Comparison of ENCODE assay signal across 8 cellular contexts in the genomic region with DNA sequence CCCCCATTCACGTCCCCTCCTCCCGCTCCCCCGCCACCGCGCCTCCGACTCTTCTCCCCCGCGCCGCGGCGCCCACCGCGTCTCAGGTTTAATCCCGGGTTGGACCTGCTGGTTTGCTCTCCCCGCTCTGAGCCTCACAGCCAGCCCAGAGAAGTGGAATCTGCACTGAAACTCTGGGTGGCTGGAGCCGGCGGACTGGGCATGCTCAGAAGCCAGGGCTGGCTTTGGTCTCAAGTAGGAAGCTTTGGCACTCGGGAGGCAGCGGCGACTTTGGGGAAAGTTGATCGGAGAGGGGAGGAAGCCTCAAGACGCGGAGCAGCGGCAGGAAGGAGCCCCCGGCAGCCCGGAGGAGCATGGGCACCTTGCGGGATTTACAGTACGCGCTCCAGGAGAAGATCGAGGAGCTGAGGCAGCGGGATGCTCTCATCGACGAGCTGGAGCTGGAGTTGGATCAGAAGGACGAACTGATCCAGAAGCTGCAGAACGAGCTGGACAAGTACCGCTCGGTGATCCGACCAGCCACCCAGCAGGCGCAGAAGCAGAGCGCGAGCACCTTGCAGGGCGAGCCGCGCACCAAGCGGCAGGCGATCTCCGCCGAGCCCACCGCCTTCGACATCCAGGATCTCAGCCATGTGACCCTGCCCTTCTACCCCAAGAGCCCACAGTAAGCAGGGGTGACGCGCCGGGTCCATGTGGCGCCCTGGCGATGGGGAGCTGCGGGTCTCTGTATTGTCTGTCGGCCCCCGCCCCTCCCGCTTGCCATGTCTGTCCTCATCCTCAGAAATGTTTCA. TPM values are rescaled to one million over a fixed set of nuclear protein-coding genes. Genes with fewer than 3 reads are reported as not detected.
DNase-seq lines count a peak whose midpoint lies in the region; ATAC-seq, FAIRE-seq and TF ChIP-seq lines count a peak whose summit lies in the region.

Gene PRKG1, plus strand, starts transcription at position 250 of the 791 bp plus-strand sequence.

- H2AFZ ChIP-seq in K562 (ENCODE audit: low read depth, low read length) (no peak within 1 kb of the TSS), hepatocyte (peak within 1 kb of the TSS; percentile 88)

- H3K4me1 ChIP-seq in K562 (replicated peaks in 1 of 2; ENCODE audit: control insufficient read depth in 2 of 2, insufficient read depth in 2 of 2, low read length in 2 of 2) (0 out of 5 replicates have a peak, but pooled peaks cover 0 to 3% of the 10 kb centered on the region in 2 experiments), hepatocyte (ENCODE audit: insufficient read depth) (no peaks in the 10 kb centered on the region)

- H3K36me3 Mint-ChIP-seq in activated CD4-positive, alpha-beta T cell treated with anti-CD3 and anti-CD28 coated beads, Interleukin-2, amount 10 ng/mL, durations not matched to agents 7 days and 5 days (ENCODE audit: low read depth): no peaks in the 10 kb centered on the region

- H3K36me3 ChIP-seq in K562 (ENCODE audit: control insufficient read depth, insufficient read depth, low read length) (no peaks in the 10 kb centered on the region), hepatocyte (replicated peaks; ENCODE audit: insufficient read depth, low read depth) (no peaks in the 10 kb centered on the region)

- no peaks in the 10 kb centered on the region for H3K9me2 ChIP-seq in hepatocyte (replicated peaks; ENCODE audit: insufficient read depth)

- peaks cover 50% of the 10 kb centered on the region for H3K27me3 Mint-ChIP-seq in activated CD4-positive, alpha-beta T cell treated with anti-CD3 and anti-CD28 coated beads, Interleukin-2, amount 10 ng/mL, durations not matched to agents 7 days and 5 days

- peak within 1 kb of the TSS; percentile 63 for H3K4me3 Mint-ChIP-seq in activated CD4-positive, alpha-beta T cell treated with anti-CD3 and anti-CD28 coated beads, Interleukin-2, amount 10 ng/mL, durations not matched to agents 7 days and 5 days

- TF ChIP-seq EP300 in K562 (IDR thresholded peaks at IDR 0.05; ENCODE audit: low read length): no peak

- no TSS peak for BruUV-seq in K562 (replicated peaks; lab: Mats Ljungman, UMichigan)

- H3K27me3 ChIP-seq in K562 (ENCODE audit: control insufficient read depth in 2 of 2, insufficient read depth in 2 of 2, low read length in 2 of 2): peaks cover 0 to 10% of the 10 kb centered on the region in 2 experiments; a peak in 2 of 5 replicates
- peaks cover 29% of the 10 kb centered on the region for H3K27me3 ChIP-seq in hepatocyte

- POLR2A ChIA-PET in activated CD4-positive, alpha-beta T cell treated with anti-CD3 and anti-CD28 coated beads, Interleukin-2, amount 10 ng/mL, durations not matched to agents 7 days and 5 days (lab: Charles Lee): no interaction called here
- POLR2A ChIA-PET in K562 (lab: Yijun Ruan, JAX): no interaction called here

- FAIRE-seq in K562 (lab: Jason Lieb, UNC): no peak

- no peak for TF ChIP-seq RAD21 in K562 (CRISPR knock-in tag; conservative IDR thresholded peaks at IDR 0.05 in 1 of 2, IDR thresholded peaks at IDR 0.05 in 1 of 2)

- no peak for TF ChIP-seq POLR2A in K562 (conservative IDR thresholded peaks at IDR 0.05)

- H3K4me2 ChIP-seq in K562 (ENCODE audit: insufficient read depth, low read length) (no peak within 1 kb of the TSS), hepatocyte (peak within 1 kb of the TSS; percentile 87)

- TF ChIP-seq CTCF in K562 (IDR thresholded peaks at IDR 0.05 in 2 of 3, conservative IDR thresholded peaks at IDR 0.05 in 1 of 3; ENCODE audit: insufficient read depth in 2 of 3, low read depth in 1 of 3, low read length in 3 of 3) (no peak), hepatocyte (IDR thresholded peaks at IDR 0.05; ENCODE audit: poor library complexity) (peak; percentile 6)

- CTCF ChIA-PET in activated CD4-positive, alpha-beta T cell treated with anti-CD3 and anti-CD28 coated beads, Interleukin-2, amount 10 ng/mL, durations not matched to agents 7 days and 5 days (lab: Charles Lee): interaction anchor here (1.1 kb wide), 1 partner anchor 12 kb away, joined by 4 read pairs; no protein-coding TSS in a partner anchor
- CTCF ChIA-PET in K562 (lab: Yijun Ruan, JAX; ENCODE audit: low intra/inter-chr PET ratio): no interaction called here

- H3K4me1 Mint-ChIP-seq in activated CD4-positive, alpha-beta T cell treated with anti-CD3 and anti-CD28 coated beads, Interleukin-2, amount 10 ng/mL, durations not matched to agents 7 days and 5 days: peaks cover 5% of the 10 kb centered on the region

- H3K9me1 ChIP-seq in K562 (ENCODE audit: control insufficient read depth, insufficient read depth, low read length): no peaks in the 10 kb centered on the region

- in situ Hi-C loops in K562 (cut with MboI): no loop called here

- intact Hi-C loops in K562 (cut with micrococcal nuclease) (no loop called here), posterior cingulate gyrus (cut with DNase I) (loop anchor here (5.0 kb wide), 1 partner anchor 348 kb away; no protein-coding TSS in a partner anchor)

- WGBS in K562 (ENCODE audit: insufficient coverage, low coverage, missing lambda C conversion rate): 2% methylated on average over 53 of the region's 59 CpGs
- under 1% methylated on average over 37 of the region's 59 CpGs for WGBS in hepatocyte (ENCODE audit: low lambda C conversion rate, missing lambda C conversion rate)

- H3K9me3 Mint-ChIP-seq in activated CD4-positive, alpha-beta T cell treated with anti-CD3 and anti-CD28 coated beads, Interleukin-2, amount 10 ng/mL, durations not matched to agents 7 days and 5 days: no peaks in the 10 kb centered on the region

- ATAC-seq in K562: peak; percentile 25; the same call in 1 of the 3 replicates

- no peak within 1 kb of the TSS for H3K9ac ChIP-seq in K562 (ENCODE audit: insufficient read depth in 1 of 2, low read depth in 2 of 2, low read length in 2 of 2)

- H3K79me2 ChIP-seq in K562 (ENCODE audit: control insufficient read depth, insufficient read depth, low read length) (no peaks in the 10 kb centered on the region), hepatocyte (no peaks in the 10 kb centered on the region)

- no peak for DNase-seq in activated CD4-positive, alpha-beta T cell treated with anti-CD3 and anti-CD28 coated beads, Interleukin-2, amount 10 ng/mL, durations not matched to agents 7 days and 5 days
- DNase-seq in activated CD4-positive, alpha-beta T cell treated with anti-CD3 and anti-CD28 coated beads for 1 hour: no peak
- DNase-seq in NCI-H446 treated with DMSO at 0.1 percent for 48 hours (lab: John Stamatoyannopoulos, UW) (peak; percentile 42), K562 (ENCODE audit: extremely low read depth in 1 of 4, low spot score in 3 of 4) (no peak), hepatocyte (ENCODE audit: low spot score) (peak; percentile 77), posterior cingulate gyrus (peak; percentile 45 to 95 (median 73)), SIG-M5 treated with dmso at 0.1 percent for 504 hours (lab: John Stamatoyannopoulos, UW; ENCODE audit: unreplicated experiment) (no peak), NCI-H1436 (lab: John Stamatoyannopoulos, UW) (no peak)

- H3K27ac Mint-ChIP-seq in activated CD4-positive, alpha-beta T cell treated with anti-CD3 and anti-CD28 coated beads, Interleukin-2, amount 10 ng/mL, durations not matched to agents 7 days and 5 days: no peak within 1 kb of the TSS

- H3K27ac ChIP-seq in K562 (ENCODE audit: extremely low read depth, low read depth, low read length) (no peak within 1 kb of the TSS), hepatocyte (peak within 1 kb of the TSS; percentile 67)

- H3K9me3 ChIP-seq in K562 (replicated peaks; ENCODE audit: control insufficient read depth, insufficient read depth, low read depth, low read length) (no peaks in the 10 kb centered on the region), hepatocyte (ENCODE audit: low read depth) (no peaks in the 10 kb centered on the region)

- H3K4me3 ChIP-seq in K562 (no peak within 1 kb of the TSS), hepatocyte (peak within 1 kb of the TSS; percentile 54)

- H4K20me1 ChIP-seq in K562 (replicated peaks; ENCODE audit: control insufficient read depth, insufficient read depth, low read length) (no peaks in the 10 kb centered on the region), hepatocyte (ENCODE audit: insufficient read depth, poor library complexity, severe bottlenecking) (no peaks in the 10 kb centered on the region)

TF ChIP-seq in K562, 482 proteins besides CTCF, POLR2A, EP300 and RAD21 (continues in another document):
- TF ChIP-seq NRF1 (conservative IDR thresholded peaks at IDR 0.05 in 1 of 2, IDR thresholded peaks at IDR 0.05 in 1 of 2): no peak
- TF ChIP-seq ARHGAP35 (IDR thresholded peaks at IDR 0.05; ENCODE audit: partially characterized antibody): no peak
- TF ChIP-seq ESRRB (CRISPR knock-in tag; IDR thresholded peaks at IDR 0.05; ENCODE audit: borderline replicate concordance): no peak
- no peak for TF ChIP-seq MCM7 (IDR thresholded peaks at IDR 0.05)
- no peak for TF ChIP-seq ELK1 (CRISPR knock-in tag; IDR thresholded peaks at IDR 0.05)

RNA-seq across cellular contexts. Expression of gene PRKG1, which starts in this region (rescaled TPM):
- not detected for total RNA-seq in activated CD4-positive, alpha-beta T cell treated with anti-CD3 and anti-CD28 coated beads, Interleukin-2, amount 10 ng/mL, durations not matched to agents 7 days and 5 days
- not detected in 2 replicates for total RNA-seq in K562 (2011; cell fraction: chromatin; rRNA removed; ENCODE audit: low replicate concordance)
- not detected in 2 replicates for total RNA-seq in K562 (2011; cell fraction: nucleolus; rRNA removed)
- total RNA-seq in K562 (2011; cell fraction: nucleoplasm; rRNA removed): not detected in 2 replicates
- total RNA-seq in K562 (2014; rRNA removed) (not detected in 2 replicates), K562 (2014; rRNA removed; fragmentation: Illumina TruSeq; extraction: Trizol) (not detected in 2 replicates), K562 (2015; rRNA removed; fragmentation: Illumina TruSeq; extraction: Trizol) (not detected in 2 replicates), K562 (2021) (0.07 and 0.22 TPM in 2 replicates), hepatocyte (8.1 and 12.3 TPM in 2 replicates)
- polyA plus RNA-seq in K562 (2011; rRNA removed) (not detected in 2 replicates), K562 (2014; fragmentation: Illumina TruSeq; extraction: Trizol) (not detected in 2 replicates), K562 (2014; fragmentation: Nextera tagmentation; extraction: Ambion mirVana) (not detected), K562 (2014; rRNA removed) (not detected in 2 replicates), hepatocyte (4.0 and 5.0 TPM in 2 replicates)
- polyA plus RNA-seq in K562 (2011; cell fraction: cytosol; rRNA removed): not detected in 2 replicates
- polyA plus RNA-seq in K562 (2011; cell fraction: nucleus; rRNA removed): not detected in 2 replicates
- polyA plus RNA-seq in K562 (2012): not detected in 2 replicates
- polyA minus RNA-seq in K562 (2011; rRNA and poly(A)+ RNA removed): not detected in 2 replicates
- not detected in 2 replicates for polyA minus RNA-seq in K562 (2011; cell fraction: cytosol; rRNA and poly(A)+ RNA removed)
- not detected in 2 replicates for polyA minus RNA-seq in K562 (2011; cell fraction: nucleus; rRNA and poly(A)+ RNA removed)

Comparison
In these comparisons a context has a peak if more than half of its experiments do, and no peak if none do; other contexts are left out.
1. Peak in ATAC-seq in K562; RNA of the gene not detected or under 1 TPM.
2. DNase-seq: peak in NCI-H446 treated with DMSO at 0.1 percent for 48 hours (single experiment), hepatocyte (single experiment) and posterior cingulate gyrus (10 of 10); none in activated CD4-positive, alpha-beta T cell treated with anti-CD3 and anti-CD28 coated beads, Interleukin-2, amount 10 ng/mL, durations not matched to agents 7 days and 5 days (single experiment), activated CD4-positive, alpha-beta T cell treated with anti-CD3 and anti-CD28 coated beads for 1 hour (single experiment), K562 (0 of 4), SIG-M5 treated with dmso at 0.1 percent for 504 hours (single experiment) and NCI-H1436 (single experiment).